In genomic region chr22:46769191-46769675, GRCh38 we compare ENCODE assay signal across 8 cellular contexts. TPM values are rescaled to one million over a fixed set of nuclear protein-coding genes. Genes with fewer than 3 reads are reported as not detected.
DNase-seq lines count a peak whose midpoint lies in the region; ATAC-seq and TF ChIP-seq lines count a peak whose summit lies in the region.

No MANE protein-coding gene starts in this region.

- H3K27ac Mint-ChIP-seq in activated CD4-positive, alpha-beta T cell treated with anti-CD3 and anti-CD28 coated beads, Interleukin-2, amount 10 ng/mL, durations not matched to agents 24 days and 14 days = peak overlapping the region; percentile 19
- no peak overlapping the region for H3K27ac Mint-ChIP-seq in activated CD4-positive, alpha-beta T cell treated with anti-CD3 and anti-CD28 coated beads, Interleukin-2, amount 10 ng/mL, durations not matched to agents 7 days and 5 days

- peak; percentile 8 to 74 (median 54) for ATAC-seq in heart right ventricle

- intact Hi-C loops in activated CD4-positive, alpha-beta T cell treated with anti-CD3 and anti-CD28 coated beads, Interleukin-2, amount 10 ng/mL, durations not matched to agents 24 days and 14 days (cut with micrococcal nuclease) = no loop called here
- intact Hi-C loops in heart right ventricle (cut with DNase I) = no loop called here

- H3K27ac ChIP-seq in Peyer's patch (peak overlapping the region; percentile 59 to 81 (median 74)), heart right ventricle (peak overlapping the region in 9 of 10 donors; percentile 66 to 90 (median 74)), substantia nigra (ENCODE audit: low read depth, low read length, poor library complexity, severe bottlenecking) (peak overlapping the region; percentile 78)

- H3K36me3 ChIP-seq in Peyer's patch (peaks cover 0 to 10% (median 0%) of the 10 kb centered on the region in 3 donors), heart right ventricle (peaks cover 0 to 19% (median 0%) of the 10 kb centered on the region in 9 donors)

- peaks cover 22% of the 10 kb centered on the region for H3K36me3 Mint-ChIP-seq in activated CD4-positive, alpha-beta T cell treated with anti-CD3 and anti-CD28 coated beads, Interleukin-2, amount 10 ng/mL, durations not matched to agents 24 days and 14 days (ENCODE audit: low read depth)
- peaks cover 19% of the 10 kb centered on the region for H3K36me3 Mint-ChIP-seq in activated CD4-positive, alpha-beta T cell treated with anti-CD3 and anti-CD28 coated beads, Interleukin-2, amount 10 ng/mL, durations not matched to agents 7 days and 5 days (ENCODE audit: low read depth)

- no peaks in the 10 kb centered on the region for H3K27me3 ChIP-seq in Peyer's patch
- no peaks in the 10 kb centered on the region for H3K27me3 ChIP-seq in heart right ventricle

- POLR2A ChIA-PET in activated CD4-positive, alpha-beta T cell treated with anti-CD3 and anti-CD28 coated beads, Interleukin-2, amount 10 ng/mL, durations not matched to agents 7 days and 5 days (lab: Charles Lee) = no interaction called here

- H3K9me3 Mint-ChIP-seq in activated CD4-positive, alpha-beta T cell treated with anti-CD3 and anti-CD28 coated beads, Interleukin-2, amount 10 ng/mL, durations not matched to agents 24 days and 14 days = no peaks in the 10 kb centered on the region
- H3K9me3 Mint-ChIP-seq in activated CD4-positive, alpha-beta T cell treated with anti-CD3 and anti-CD28 coated beads, Interleukin-2, amount 10 ng/mL, durations not matched to agents 7 days and 5 days = no peaks in the 10 kb centered on the region

- no peak for DNase-seq in activated CD4-positive, alpha-beta T cell treated with anti-CD3 and anti-CD28 coated beads, Interleukin-2, amount 10 ng/mL, durations not matched to agents 24 days and 14 days
- no peak for DNase-seq in activated CD4-positive, alpha-beta T cell treated with anti-CD3 and anti-CD28 coated beads, Interleukin-2, amount 10 ng/mL, durations not matched to agents 7 days and 5 days
- peak in 2 of 3 donors; percentile 69 to 81 for DNase-seq in Peyer's patch
- no peak for DNase-seq in heart right ventricle
- peak in 22 of 49 donors; percentile 16 to 88 (median 44) for DNase-seq in substantia nigra (lab: John Stamatoyannopoulos, UW)
- DNase-seq in SIG-M5 (lab: John Stamatoyannopoulos, UW) = no peak
- no peak for DNase-seq in activated CD4-positive, alpha-beta T cell treated with anti-CD3 and anti-CD28 coated beads for 4 hours
- DNase-seq in dermis blood vessel endothelial cell = no peak

- CTCF ChIA-PET in activated CD4-positive, alpha-beta T cell treated with anti-CD3 and anti-CD28 coated beads, Interleukin-2, amount 10 ng/mL, durations not matched to agents 7 days and 5 days (lab: Charles Lee) = interaction anchor here (0.5 to 1.1 kb wide), 2 partner anchors 22 to 30 kb away, joined by 3 to 4 read pairs; no protein-coding TSS in a partner anchor

- no peak for TF ChIP-seq CTCF in Peyer's patch (IDR thresholded peaks at IDR 0.05)
- no peak for TF ChIP-seq CTCF in heart right ventricle (IDR thresholded peaks at IDR 0.05)

- H3K4me1 ChIP-seq in Peyer's patch (peaks cover 0 to 49% (median 32%) of the 10 kb centered on the region in 4 donors), heart right ventricle (peaks cover 13 to 87% (median 58%) of the 10 kb centered on the region in 9 donors)

- WGBS in heart right ventricle, 2 donors = 49 to 62% methylated on average over 17 of the region's 17 CpGs

- H3K4me1 Mint-ChIP-seq in activated CD4-positive, alpha-beta T cell treated with anti-CD3 and anti-CD28 coated beads, Interleukin-2, amount 10 ng/mL, durations not matched to agents 24 days and 14 days = peaks cover 49% of the 10 kb centered on the region
- peaks cover 58% of the 10 kb centered on the region for H3K4me1 Mint-ChIP-seq in activated CD4-positive, alpha-beta T cell treated with anti-CD3 and anti-CD28 coated beads, Interleukin-2, amount 10 ng/mL, durations not matched to agents 7 days and 5 days

- H3K4me3 Mint-ChIP-seq in activated CD4-positive, alpha-beta T cell treated with anti-CD3 and anti-CD28 coated beads, Interleukin-2, amount 10 ng/mL, durations not matched to agents 24 days and 14 days = no peak overlapping the region
- H3K4me3 Mint-ChIP-seq in activated CD4-positive, alpha-beta T cell treated with anti-CD3 and anti-CD28 coated beads, Interleukin-2, amount 10 ng/mL, durations not matched to agents 7 days and 5 days = no peak overlapping the region

- no peaks in the 10 kb centered on the region for H3K27me3 Mint-ChIP-seq in activated CD4-positive, alpha-beta T cell treated with anti-CD3 and anti-CD28 coated beads, Interleukin-2, amount 10 ng/mL, durations not matched to agents 24 days and 14 days
- no peaks in the 10 kb centered on the region for H3K27me3 Mint-ChIP-seq in activated CD4-positive, alpha-beta T cell treated with anti-CD3 and anti-CD28 coated beads, Interleukin-2, amount 10 ng/mL, durations not matched to agents 7 days and 5 days

- H3K9me3 ChIP-seq in Peyer's patch = no peaks in the 10 kb centered on the region
- H3K9me3 ChIP-seq in heart right ventricle = no peaks in the 10 kb centered on the region

- no peak for TF ChIP-seq POLR2A in Peyer's patch (IDR thresholded peaks at IDR 0.05)

- H3K4me3 ChIP-seq in Peyer's patch (no peak overlapping the region), heart right ventricle (no peak overlapping the region)

RNA-seq across cellular contexts. Expression of gene TBC1D22A, which starts 6.8 kb away (rescaled TPM):
- 39.2 and 41.0 TPM in 2 replicates for total RNA-seq in activated CD4-positive, alpha-beta T cell treated with anti-CD3 and anti-CD28 coated beads, Interleukin-2, amount 10 ng/mL, durations not matched to agents 24 days and 14 days
- 10 to 100 TPM; 34.1 to 39.2 TPM for total RNA-seq in activated CD4-positive, alpha-beta T cell treated with anti-CD3 and anti-CD28 coated beads, Interleukin-2, amount 10 ng/mL, durations not matched to agents 7 days and 5 days
- total RNA-seq in Peyer's patch (10 to 100 TPM; 42.6 to 70.4 (median 55.1) TPM), heart right ventricle (10 to 100 TPM; 14.6 to 27.9 (median 18.0) TPM), dermis blood vessel endothelial cell (19.4 and 23.8 TPM in 2 replicates)
- polyA plus RNA-seq in heart right ventricle = 10 to 100 TPM in 1 of 2 donors, 1 to 10 TPM in 1; 7.2 to 13.2 TPM

RNA-seq across cellular contexts. Expression of gene CERK, which starts 31.2 kb away (rescaled TPM):
- total RNA-seq in activated CD4-positive, alpha-beta T cell treated with anti-CD3 and anti-CD28 coated beads, Interleukin-2, amount 10 ng/mL, durations not matched to agents 24 days and 14 days = 62.8 and 63.2 TPM in 2 replicates
- 10 to 100 TPM; 41.8 to 47.1 TPM for total RNA-seq in activated CD4-positive, alpha-beta T cell treated with anti-CD3 and anti-CD28 coated beads, Interleukin-2, amount 10 ng/mL, durations not matched to agents 7 days and 5 days
- total RNA-seq in Peyer's patch (100 to 1,000 TPM in 1 of 4 donors, 10 to 100 TPM in 3; 89.1 to 131 (median 94.7) TPM), heart right ventricle (10 to 100 TPM; 50.9 to 97.0 (median 74.2) TPM), dermis blood vessel endothelial cell (87.8 and 106 TPM in 2 replicates)
- polyA plus RNA-seq in heart right ventricle = 10 to 100 TPM; 21.5 to 55.3 TPM

Comparison
In these comparisons a context has a peak if more than half of its experiments do, and no peak if none do; other contexts are left out.
1. DNase-seq: peak in Peyer's patch (2 of 3); none in activated CD4-positive, alpha-beta T cell treated with anti-CD3 and anti-CD28 coated beads, Interleukin-2, amount 10 ng/mL, durations not matched to agents 24 days and 14 days (single experiment), activated CD4-positive, alpha-beta T cell treated with anti-CD3 and anti-CD28 coated beads, Interleukin-2, amount 10 ng/mL, durations not matched to agents 7 days and 5 days (single experiment), heart right ventricle (0 of 2), SIG-M5 (single experiment), activated CD4-positive, alpha-beta T cell treated with anti-CD3 and anti-CD28 coated beads for 4 hours (0 of 2) and dermis blood vessel endothelial cell (single experiment).
2. Peak in every context shown above with its lines, with median percentiles within 50 percentile points of each other: H3K27ac ChIP-seq.